1 cellular context compared by ENCODE assay signal in the genomic region with DNA sequence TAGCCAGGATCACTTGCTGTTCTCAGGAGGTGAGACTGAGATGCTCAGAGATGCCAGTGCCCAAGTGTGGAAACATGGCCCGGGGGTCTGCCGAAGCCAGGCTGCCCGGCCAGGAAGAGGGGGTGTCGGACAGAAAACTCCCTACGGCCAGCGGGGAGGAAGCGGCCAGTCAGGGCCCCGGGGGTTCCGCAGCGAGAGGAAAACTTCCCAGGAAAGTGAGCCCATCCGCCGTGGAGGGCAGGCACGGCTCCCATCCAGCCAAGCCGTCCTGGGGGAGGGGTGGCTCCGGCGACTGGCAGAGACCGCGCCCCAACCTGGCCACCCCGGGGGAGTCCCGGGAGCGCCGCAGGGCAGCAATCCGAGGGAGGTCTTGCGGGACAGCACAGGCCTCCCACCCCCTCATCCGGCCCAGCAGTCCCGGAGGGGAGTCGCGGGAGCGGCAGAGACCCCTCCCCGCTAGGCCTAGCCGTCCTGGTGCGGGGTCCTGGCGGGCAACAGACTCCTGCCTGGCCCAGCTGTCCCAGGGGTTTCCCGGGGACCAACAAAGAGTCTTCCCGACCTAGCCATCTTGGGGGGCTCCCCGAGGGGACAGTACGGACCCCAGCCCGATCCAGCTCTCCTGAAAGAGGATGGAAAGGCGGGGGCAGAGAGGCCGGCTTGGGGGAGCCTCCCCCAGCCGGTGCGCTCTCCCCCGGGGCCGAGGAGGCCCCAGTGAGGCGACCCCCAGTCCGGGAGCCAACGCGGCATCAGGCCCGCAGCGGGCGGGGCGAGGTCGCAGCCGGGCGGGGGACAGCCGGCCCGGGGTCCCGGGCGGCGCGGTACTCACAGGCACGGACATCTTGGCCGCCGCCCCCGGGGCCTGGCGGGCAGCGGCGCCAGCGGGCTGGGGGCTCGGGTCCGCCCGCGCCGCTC.
TF ChIP-seq lines count a peak whose summit lies in the region.

No MANE protein-coding gene starts in this region.

TF ChIP-seq in HepG2, 621 proteins besides CTCF, POLR2A, EP300 and RAD21 (continues in another document):
- TF ChIP-seq, protein P1, sequence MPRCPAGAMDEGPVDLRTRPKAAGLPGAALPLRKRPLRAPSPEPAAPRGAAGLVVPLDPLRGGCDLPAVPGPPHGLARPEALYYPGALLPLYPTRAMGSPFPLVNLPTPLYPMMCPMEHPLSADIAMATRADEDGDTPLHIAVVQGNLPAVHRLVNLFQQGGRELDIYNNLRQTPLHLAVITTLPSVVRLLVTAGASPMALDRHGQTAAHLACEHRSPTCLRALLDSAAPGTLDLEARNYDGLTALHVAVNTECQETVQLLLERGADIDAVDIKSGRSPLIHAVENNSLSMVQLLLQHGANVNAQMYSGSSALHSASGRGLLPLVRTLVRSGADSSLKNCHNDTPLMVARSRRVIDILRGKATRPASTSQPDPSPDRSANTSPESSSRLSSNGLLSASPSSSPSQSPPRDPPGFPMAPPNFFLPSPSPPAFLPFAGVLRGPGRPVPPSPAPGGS (CRISPR knock-in tag; IDR thresholded peaks at IDR 0.05) = no peak
- TF ChIP-seq ZNF205 (CRISPR knock-in tag; IDR thresholded peaks at IDR 0.05) = no peak
- TF ChIP-seq KDM3A (CRISPR knock-in tag; IDR thresholded peaks at IDR 0.05; ENCODE audit: low read depth) = no peak
- TF ChIP-seq, protein P2, sequence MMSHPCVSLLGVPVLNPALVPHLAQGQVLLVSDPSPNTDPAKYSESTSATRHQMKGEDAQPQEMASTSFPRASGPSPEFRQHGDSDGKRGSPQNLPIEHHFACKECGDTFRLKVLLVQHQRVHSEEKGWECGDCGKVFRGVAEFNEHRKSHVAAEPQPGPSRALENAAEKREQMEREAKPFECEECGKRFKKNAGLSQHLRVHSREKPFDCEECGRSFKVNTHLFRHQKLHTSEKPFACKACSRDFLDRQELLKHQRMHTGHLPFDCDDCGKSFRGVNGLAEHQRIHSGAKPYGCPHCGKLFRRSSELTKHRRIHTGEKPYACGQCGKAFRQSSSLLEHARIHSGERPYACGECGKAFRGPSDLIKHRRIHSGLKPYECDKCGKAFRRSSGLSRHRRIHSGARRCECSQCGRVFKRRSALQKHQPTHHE (CRISPR knock-in tag; IDR thresholded peaks at IDR 0.05; ENCODE audit: borderline replicate concordance) = 0 out of 2 replicates have a peak, but pooled peaks have one; percentile 51
- TF ChIP-seq KLF15 (CRISPR knock-in tag; IDR thresholded peaks at IDR 0.05; ENCODE audit: borderline replicate concordance) = no peak
- TF ChIP-seq TSC22D2 (CRISPR knock-in tag; IDR thresholded peaks at IDR 0.05; ENCODE audit: borderline replicate concordance) = no peak
- TF ChIP-seq, protein P3, sequence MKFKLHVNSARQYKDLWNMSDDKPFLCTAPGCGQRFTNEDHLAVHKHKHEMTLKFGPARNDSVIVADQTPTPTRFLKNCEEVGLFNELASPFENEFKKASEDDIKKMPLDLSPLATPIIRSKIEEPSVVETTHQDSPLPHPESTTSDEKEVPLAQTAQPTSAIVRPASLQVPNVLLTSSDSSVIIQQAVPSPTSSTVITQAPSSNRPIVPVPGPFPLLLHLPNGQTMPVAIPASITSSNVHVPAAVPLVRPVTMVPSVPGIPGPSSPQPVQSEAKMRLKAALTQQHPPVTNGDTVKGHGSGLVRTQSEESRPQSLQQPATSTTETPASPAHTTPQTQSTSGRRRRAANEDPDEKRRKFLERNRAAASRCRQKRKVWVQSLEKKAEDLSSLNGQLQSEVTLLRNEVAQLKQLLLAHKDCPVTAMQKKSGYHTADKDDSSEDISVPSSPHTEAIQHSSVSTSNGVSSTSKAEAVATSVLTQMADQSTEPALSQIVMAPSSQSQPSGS (CRISPR knock-in tag; IDR thresholded peaks at IDR 0.05) = no peak; the same call in 1 of the 2 replicates
- peak; percentile 63; the same call in 1 of the 2 replicates for TF ChIP-seq ZNF776 (CRISPR knock-in tag; IDR thresholded peaks at IDR 0.05)
- TF ChIP-seq ZC3H4 (CRISPR knock-in tag; IDR thresholded peaks at IDR 0.05; ENCODE audit: borderline replicate concordance) = no peak
- TF ChIP-seq ZNF678 (CRISPR knock-in tag; IDR thresholded peaks at IDR 0.05) = no peak
- TF ChIP-seq SYNCRIP (IDR thresholded peaks at IDR 0.05; ENCODE audit: insufficient read depth, low read depth, low read length) = no peak
- TF ChIP-seq, protein P4, sequence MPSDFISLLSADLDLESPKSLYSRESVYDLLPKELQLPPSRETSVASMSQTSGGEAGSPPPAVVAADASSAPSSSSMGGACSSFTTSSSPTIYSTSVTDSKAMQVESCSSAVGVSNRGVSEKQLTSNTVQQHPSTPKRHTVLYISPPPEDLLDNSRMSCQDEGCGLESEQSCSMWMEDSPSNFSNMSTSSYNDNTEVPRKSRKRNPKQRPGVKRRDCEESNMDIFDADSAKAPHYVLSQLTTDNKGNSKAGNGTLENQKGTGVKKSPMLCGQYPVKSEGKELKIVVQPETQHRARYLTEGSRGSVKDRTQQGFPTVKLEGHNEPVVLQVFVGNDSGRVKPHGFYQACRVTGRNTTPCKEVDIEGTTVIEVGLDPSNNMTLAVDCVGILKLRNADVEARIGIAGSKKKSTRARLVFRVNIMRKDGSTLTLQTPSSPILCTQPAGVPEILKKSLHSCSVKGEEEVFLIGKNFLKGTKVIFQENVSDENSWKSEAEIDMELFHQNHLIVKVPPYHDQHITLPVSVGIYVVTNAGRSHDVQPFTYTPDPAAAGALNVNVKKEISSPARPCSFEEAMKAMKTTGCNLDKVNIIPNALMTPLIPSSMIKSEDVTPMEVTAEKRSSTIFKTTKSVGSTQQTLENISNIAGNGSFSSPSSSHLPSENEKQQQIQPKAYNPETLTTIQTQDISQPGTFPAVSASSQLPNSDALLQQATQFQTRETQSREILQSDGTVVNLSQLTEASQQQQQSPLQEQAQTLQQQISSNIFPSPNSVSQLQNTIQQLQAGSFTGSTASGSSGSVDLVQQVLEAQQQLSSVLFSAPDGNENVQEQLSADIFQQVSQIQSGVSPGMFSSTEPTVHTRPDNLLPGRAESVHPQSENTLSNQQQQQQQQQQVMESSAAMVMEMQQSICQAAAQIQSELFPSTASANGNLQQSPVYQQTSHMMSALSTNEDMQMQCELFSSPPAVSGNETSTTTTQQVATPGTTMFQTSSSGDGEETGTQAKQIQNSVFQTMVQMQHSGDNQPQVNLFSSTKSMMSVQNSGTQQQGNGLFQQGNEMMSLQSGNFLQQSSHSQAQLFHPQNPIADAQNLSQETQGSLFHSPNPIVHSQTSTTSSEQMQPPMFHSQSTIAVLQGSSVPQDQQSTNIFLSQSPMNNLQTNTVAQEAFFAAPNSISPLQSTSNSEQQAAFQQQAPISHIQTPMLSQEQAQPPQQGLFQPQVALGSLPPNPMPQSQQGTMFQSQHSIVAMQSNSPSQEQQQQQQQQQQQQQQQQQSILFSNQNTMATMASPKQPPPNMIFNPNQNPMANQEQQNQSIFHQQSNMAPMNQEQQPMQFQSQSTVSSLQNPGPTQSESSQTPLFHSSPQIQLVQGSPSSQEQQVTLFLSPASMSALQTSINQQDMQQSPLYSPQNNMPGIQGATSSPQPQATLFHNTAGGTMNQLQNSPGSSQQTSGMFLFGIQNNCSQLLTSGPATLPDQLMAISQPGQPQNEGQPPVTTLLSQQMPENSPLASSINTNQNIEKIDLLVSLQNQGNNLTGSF (CRISPR knock-in tag; IDR thresholded peaks at IDR 0.05) = no peak
- 0 out of 2 replicates have a peak, but pooled peaks have one; percentile 67 for TF ChIP-seq ZNF296 (CRISPR knock-in tag; conservative IDR thresholded peaks at IDR 0.05)
- no peak for TF ChIP-seq CENPT (CRISPR knock-in tag; IDR thresholded peaks at IDR 0.05; ENCODE audit: low read depth)
- TF ChIP-seq TCF12 (IDR thresholded peaks at IDR 0.05) = no peak
- TF ChIP-seq TCF12 (CRISPR knock-in tag; IDR thresholded peaks at IDR 0.05) = no peak
- TF ChIP-seq, protein P5, sequence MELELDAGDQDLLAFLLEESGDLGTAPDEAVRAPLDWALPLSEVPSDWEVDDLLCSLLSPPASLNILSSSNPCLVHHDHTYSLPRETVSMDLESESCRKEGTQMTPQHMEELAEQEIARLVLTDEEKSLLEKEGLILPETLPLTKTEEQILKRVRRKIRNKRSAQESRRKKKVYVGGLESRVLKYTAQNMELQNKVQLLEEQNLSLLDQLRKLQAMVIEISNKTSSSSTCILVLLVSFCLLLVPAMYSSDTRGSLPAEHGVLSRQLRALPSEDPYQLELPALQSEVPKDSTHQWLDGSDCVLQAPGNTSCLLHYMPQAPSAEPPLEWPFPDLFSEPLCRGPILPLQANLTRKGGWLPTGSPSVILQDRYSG (CRISPR knock-in tag; IDR thresholded peaks at IDR 0.05) = no peak; the same call in 1 of the 2 replicates
- no peak for TF ChIP-seq SRSF9 (IDR thresholded peaks at IDR 0.05; ENCODE audit: borderline replicate concordance, insufficient read depth, low read depth, low read length, poor library complexity, severe bottlenecking)
- peak; percentile 51; the same call in 1 of the 2 replicates for TF ChIP-seq KMT2B (CRISPR knock-in tag; IDR thresholded peaks at IDR 0.05)
- no peak; the same call in 1 of the 2 replicates for TF ChIP-seq ATF7-NPFF (CRISPR knock-in tag; IDR thresholded peaks at IDR 0.05; ENCODE audit: low read depth)
- TF ChIP-seq ZFY (CRISPR knock-in tag; IDR thresholded peaks at IDR 0.05) = no peak; the same call in 1 of the 2 replicates
- peak; percentile 68; the same call in 1 of the 2 replicates for TF ChIP-seq ZNF773 (CRISPR knock-in tag; IDR thresholded peaks at IDR 0.05; ENCODE audit: borderline replicate concordance)
- TF ChIP-seq, protein P6, sequence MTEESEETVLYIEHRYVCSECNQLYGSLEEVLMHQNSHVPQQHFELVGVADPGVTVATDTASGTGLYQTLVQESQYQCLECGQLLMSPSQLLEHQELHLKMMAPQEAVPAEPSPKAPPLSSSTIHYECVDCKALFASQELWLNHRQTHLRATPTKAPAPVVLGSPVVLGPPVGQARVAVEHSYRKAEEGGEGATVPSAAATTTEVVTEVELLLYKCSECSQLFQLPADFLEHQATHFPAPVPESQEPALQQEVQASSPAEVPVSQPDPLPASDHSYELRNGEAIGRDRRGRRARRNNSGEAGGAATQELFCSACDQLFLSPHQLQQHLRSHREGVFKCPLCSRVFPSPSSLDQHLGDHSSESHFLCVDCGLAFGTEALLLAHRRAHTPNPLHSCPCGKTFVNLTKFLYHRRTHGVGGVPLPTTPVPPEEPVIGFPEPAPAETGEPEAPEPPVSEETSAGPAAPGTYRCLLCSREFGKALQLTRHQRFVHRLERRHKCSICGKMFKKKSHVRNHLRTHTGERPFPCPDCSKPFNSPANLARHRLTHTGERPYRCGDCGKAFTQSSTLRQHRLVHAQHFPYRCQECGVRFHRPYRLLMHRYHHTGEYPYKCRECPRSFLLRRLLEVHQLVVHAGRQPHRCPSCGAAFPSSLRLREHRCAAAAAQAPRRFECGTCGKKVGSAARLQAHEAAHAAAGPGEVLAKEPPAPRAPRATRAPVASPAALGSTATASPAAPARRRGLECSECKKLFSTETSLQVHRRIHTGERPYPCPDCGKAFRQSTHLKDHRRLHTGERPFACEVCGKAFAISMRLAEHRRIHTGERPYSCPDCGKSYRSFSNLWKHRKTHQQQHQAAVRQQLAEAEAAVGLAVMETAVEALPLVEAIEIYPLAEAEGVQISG (CRISPR knock-in tag; IDR thresholded peaks at IDR 0.05) = no peak
- TF ChIP-seq, protein P7, sequence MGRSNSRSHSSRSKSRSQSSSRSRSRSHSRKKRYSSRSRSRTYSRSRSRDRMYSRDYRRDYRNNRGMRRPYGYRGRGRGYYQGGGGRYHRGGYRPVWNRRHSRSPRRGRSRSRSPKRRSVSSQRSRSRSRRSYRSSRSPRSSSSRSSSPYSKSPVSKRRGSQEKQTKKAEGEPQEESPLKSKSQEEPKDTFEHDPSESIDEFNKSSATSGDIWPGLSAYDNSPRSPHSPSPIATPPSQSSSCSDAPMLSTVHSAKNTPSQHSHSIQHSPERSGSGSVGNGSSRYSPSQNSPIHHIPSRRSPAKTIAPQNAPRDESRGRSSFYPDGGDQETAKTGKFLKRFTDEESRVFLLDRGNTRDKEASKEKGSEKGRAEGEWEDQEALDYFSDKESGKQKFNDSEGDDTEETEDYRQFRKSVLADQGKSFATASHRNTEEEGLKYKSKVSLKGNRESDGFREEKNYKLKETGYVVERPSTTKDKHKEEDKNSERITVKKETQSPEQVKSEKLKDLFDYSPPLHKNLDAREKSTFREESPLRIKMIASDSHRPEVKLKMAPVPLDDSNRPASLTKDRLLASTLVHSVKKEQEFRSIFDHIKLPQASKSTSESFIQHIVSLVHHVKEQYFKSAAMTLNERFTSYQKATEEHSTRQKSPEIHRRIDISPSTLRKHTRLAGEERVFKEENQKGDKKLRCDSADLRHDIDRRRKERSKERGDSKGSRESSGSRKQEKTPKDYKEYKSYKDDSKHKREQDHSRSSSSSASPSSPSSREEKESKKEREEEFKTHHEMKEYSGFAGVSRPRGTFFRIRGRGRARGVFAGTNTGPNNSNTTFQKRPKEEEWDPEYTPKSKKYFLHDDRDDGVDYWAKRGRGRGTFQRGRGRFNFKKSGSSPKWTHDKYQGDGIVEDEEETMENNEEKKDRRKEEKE (IDR thresholded peaks at IDR 0.05) = no peak
- TF ChIP-seq, protein P8, sequence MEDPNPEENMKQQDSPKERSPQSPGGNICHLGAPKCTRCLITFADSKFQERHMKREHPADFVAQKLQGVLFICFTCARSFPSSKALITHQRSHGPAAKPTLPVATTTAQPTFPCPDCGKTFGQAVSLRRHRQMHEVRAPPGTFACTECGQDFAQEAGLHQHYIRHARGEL (CRISPR knock-in tag; IDR thresholded peaks at IDR 0.05) = peak; percentile 56; the same call in 1 of the 2 replicates
- TF ChIP-seq, protein P9, sequence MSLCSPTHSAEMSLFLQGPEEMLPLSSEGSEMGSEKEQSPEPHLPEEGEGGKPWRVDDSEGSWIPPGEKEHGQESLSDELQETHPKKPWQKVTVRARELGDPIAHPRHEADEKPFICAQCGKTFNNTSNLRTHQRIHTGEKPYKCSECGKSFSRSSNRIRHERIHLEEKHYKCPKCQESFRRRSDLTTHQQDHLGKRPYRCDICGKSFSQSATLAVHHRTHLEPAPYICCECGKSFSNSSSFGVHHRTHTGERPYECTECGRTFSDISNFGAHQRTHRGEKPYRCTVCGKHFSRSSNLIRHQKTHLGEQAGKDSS (CRISPR knock-in tag; IDR thresholded peaks at IDR 0.05; ENCODE audit: borderline replicate concordance, low read depth) = no peak
- TF ChIP-seq TBX3 (IDR thresholded peaks at IDR 0.05; ENCODE audit: borderline replicate concordance) = no peak
- TF ChIP-seq SNAPC2 (CRISPR knock-in tag; IDR thresholded peaks at IDR 0.05) = no peak
- TF ChIP-seq MTF1 (CRISPR knock-in tag; IDR thresholded peaks at IDR 0.05) = no peak
- TF ChIP-seq IKZF1 (IDR thresholded peaks at IDR 0.05) = no peak
- TF ChIP-seq, protein P10, sequence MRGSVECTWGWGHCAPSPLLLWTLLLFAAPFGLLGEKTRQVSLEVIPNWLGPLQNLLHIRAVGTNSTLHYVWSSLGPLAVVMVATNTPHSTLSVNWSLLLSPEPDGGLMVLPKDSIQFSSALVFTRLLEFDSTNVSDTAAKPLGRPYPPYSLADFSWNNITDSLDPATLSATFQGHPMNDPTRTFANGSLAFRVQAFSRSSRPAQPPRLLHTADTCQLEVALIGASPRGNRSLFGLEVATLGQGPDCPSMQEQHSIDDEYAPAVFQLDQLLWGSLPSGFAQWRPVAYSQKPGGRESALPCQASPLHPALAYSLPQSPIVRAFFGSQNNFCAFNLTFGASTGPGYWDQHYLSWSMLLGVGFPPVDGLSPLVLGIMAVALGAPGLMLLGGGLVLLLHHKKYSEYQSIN (CRISPR knock-in tag; IDR thresholded peaks at IDR 0.05; ENCODE audit: borderline replicate concordance) = no peak
- no peak for TF ChIP-seq DR1 (CRISPR knock-in tag; IDR thresholded peaks at IDR 0.05)
- no peak for TF ChIP-seq FOSL1 (CRISPR knock-in tag; IDR thresholded peaks at IDR 0.05; ENCODE audit: borderline replicate concordance)
- no peak for TF ChIP-seq TCF7L2 (IDR thresholded peaks at IDR 0.05; ENCODE audit: low read depth, low read length)
- no peak for TF ChIP-seq ZNF788 (CRISPR knock-in tag; IDR thresholded peaks at IDR 0.05; ENCODE audit: borderline replicate concordance)
- no peak for TF ChIP-seq ZNF792 (CRISPR knock-in tag; IDR thresholded peaks at IDR 0.05)
- no peak for TF ChIP-seq ZBTB3 (CRISPR knock-in tag; IDR thresholded peaks at IDR 0.05; ENCODE audit: borderline replicate concordance, low read depth)
- TF ChIP-seq HHEX (CRISPR knock-in tag; IDR thresholded peaks at IDR 0.05) = no peak
- TF ChIP-seq SOX6 (IDR thresholded peaks at IDR 0.05) = no peak
- TF ChIP-seq SOX6 (CRISPR knock-in tag; IDR thresholded peaks at IDR 0.05) = peak; percentile 53
